23 cellular contexts compared by ENCODE assay signal in the genomic region with DNA sequence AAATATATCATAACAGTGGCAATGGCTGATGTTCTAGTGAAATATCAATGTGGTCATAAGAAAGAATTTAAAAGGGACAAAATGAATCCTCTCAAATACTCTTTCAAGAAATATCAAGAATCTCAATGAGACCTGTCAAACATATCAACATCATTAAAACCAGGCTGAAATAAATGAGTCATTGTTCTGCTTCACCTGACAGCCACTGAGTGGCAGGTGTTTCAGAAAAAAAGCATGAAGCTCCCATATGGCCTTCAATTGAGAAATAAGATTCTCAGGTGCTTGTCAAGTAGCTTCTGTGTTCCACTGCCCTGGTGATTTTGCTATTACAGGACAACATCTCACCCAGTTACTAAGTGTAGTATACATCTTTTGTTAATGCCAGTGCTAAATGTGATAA.
"Had no signal": no experiment of that assay in that cellular context is flagged by ENCODE, and none has a peak within 500 bp of the region (broad histone marks: within the 10 kb centered on the region; RNA-seq: fewer than 3 reads in every experiment).

No MANE protein-coding gene starts in this region.

- ATAC-seq: activated CD4-positive, CD25-positive, alpha-beta regulatory T cell treated with anti-CD3 and anti-CD28 coated beads, Interleukin-2, amount 50 U/mL, for 24 hours; activated CD8-positive, alpha-beta T cell treated with anti-CD3 and anti-CD28 coated beads, Interleukin-2, amount 10 ng/mL, durations not matched to agents 7 days and 5 days; SK-N-SH treated with all-trans-retinoic acid at 6 μM for 48 hours had no signal

- FAIRE-seq: RCC 7860 had no signal

- H3K9me3 ChIP-seq: adrenal gland, breast epithelium, SJSA1 had no signal

- H3K27me3 ChIP-seq: adrenal gland, breast epithelium, SJSA1 had no signal

- H3K4me1 ChIP-seq: adrenal gland, SJSA1 had no signal

- H3K27ac ChIP-seq: adrenal gland, breast epithelium, KMS-11, SJSA1 had no signal

- H3K4me3 ChIP-seq: adrenal gland, breast epithelium, SJSA1 had no signal

- DNase-seq: activated CD4-positive, alpha-beta T cell treated with anti-CD3 and anti-CD28 coated beads for 4 hours; activated CD4-positive, alpha-beta T cell treated with anti-CD3 and anti-CD28 coated beads, Interleukin-2, amount 50 U/mL, for 4 hours; activated CD8-positive, alpha-beta memory T cell treated with anti-CD3 and anti-CD28 coated beads, Interleukin-2, amount 50 U/mL, for 48 hours; activated CD8-positive, alpha-beta T cell treated with anti-CD3 and anti-CD28 coated beads, Interleukin-2, amount 10 ng/mL, durations not matched to agents 7 days and 5 days; activated naive CD4-positive, alpha-beta T cell treated with anti-CD3 and anti-CD28 coated beads, Interleukin-2, amount 50 U/mL, for 16 hours; activated naive CD8-positive, alpha-beta T cell treated with anti-CD3 and anti-CD28 coated beads, Interleukin-2, amount 10 ng/mL, durations not matched to agents 7 days and 5 days; activated T-cell treated with anti-CD3 and anti-CD28 coated beads, Interleukin-2, amount 50 U/mL, for 1 hour; adrenal gland; anterior cingulate cortex; MV-4-11; NCI-H1092 treated with DMSO at 0.1 percent for 48 hours; NCI-H1930; NCI-H345; NCI-H510A; NCI-H69; PC-3; SHP77 had no signal
